ENCODE assay signal across 15 cellular contexts in the genomic region with DNA sequence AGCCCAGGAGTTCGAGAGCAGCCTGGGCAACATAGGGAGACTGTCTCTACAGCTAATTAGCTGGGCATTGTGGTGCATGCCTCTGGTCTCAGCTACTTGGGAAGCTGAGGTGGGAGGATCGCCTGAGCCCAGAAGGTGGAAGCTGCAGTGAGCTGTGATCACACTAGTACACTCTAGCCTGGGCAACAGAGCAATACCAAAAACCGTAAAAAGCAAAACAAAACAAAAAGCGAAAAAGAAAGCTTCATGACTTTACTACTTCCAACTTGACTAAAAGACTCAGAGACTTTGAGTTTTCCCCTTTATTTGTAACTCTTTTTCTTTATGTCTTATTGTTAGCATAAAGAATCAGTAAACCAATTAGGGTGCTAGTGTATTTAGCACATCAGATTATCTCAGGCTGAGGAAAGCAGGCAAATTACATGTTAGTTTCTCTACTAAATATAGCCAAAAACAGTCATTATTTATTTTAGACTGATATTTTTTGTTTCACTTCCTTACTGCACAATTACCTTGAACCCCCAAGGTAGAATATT. TPM values are rescaled to one million over a fixed set of nuclear protein-coding genes. Genes with fewer than 3 reads are reported as not detected.
DNase-seq lines count a peak whose midpoint lies in the region; ATAC-seq and TF ChIP-seq lines count a peak whose summit lies in the region.
"Had no signal": no experiment of that assay in that cellular context is flagged by ENCODE, and none has a peak within 500 bp of the region (broad histone marks: within the 10 kb centered on the region; RNA-seq: fewer than 3 reads in every experiment).

No MANE protein-coding gene starts in this region.

- WGBS in lower leg skin, 2 donors, result 93 to 96% methylated on average over 4 of the region's 4 CpGs

- DNase-seq in activated B cell treated with CpG ODN at 0.5 μM for 24 hours (no peak), NOMO-1 treated with DMSO at 0.1 percent for 48 hours (lab: John Stamatoyannopoulos, UW; ENCODE audit: unreplicated experiment) (no peak), lower leg skin (ENCODE audit: low spot score in 2 of 2) (no peak), hypothalamus (lab: John Stamatoyannopoulos, UW) (no peak), COR-L47 (lab: John Stamatoyannopoulos, UW) (no peak)
- DNase-seq: activated naive CD4-positive, alpha-beta T cell treated with anti-CD3 and anti-CD28 coated beads, Interleukin-2, amount 10 ng/mL, durations not matched to agents 7 days and 5 days; cortex of kidney; HFFc6; NCI-H1105; PC-3; stimulated activated naive CD8-positive, alpha-beta T cell treated with anti-CD3 and anti-CD28 coated beads, Interleukin-15, amount 100 ng/mL, for 72 hours had no signal

- H3K27ac Mint-ChIP-seq in activated B cell treated with CpG ODN at 0.5 μM for 24 hours, result peak overlapping the region; percentile 87
- H3K27ac Mint-ChIP-seq: activated naive CD4-positive, alpha-beta T cell treated with anti-CD3 and anti-CD28 coated beads, Interleukin-2, amount 10 ng/mL, durations not matched to agents 7 days and 5 days; HFFc6; stimulated activated naive CD8-positive, alpha-beta T cell treated with anti-CD3 and anti-CD28 coated beads, Interleukin-15, amount 100 ng/mL, for 72 hours had no signal

- peaks cover 28% of the 10 kb centered on the region for H3K36me3 Mint-ChIP-seq in activated B cell treated with CpG ODN at 0.5 μM for 24 hours (ENCODE audit: low read depth)

- no peaks in the 10 kb centered on the region for H3K27me3 Mint-ChIP-seq in activated B cell treated with CpG ODN at 0.5 μM for 24 hours
- H3K27me3 Mint-ChIP-seq: activated naive CD4-positive, alpha-beta T cell treated with anti-CD3 and anti-CD28 coated beads, Interleukin-2, amount 10 ng/mL, durations not matched to agents 7 days and 5 days; stimulated activated naive CD8-positive, alpha-beta T cell treated with anti-CD3 and anti-CD28 coated beads, Interleukin-15, amount 100 ng/mL, for 72 hours had no signal

- peaks cover 46% of the 10 kb centered on the region for H3K4me1 Mint-ChIP-seq in activated B cell treated with CpG ODN at 0.5 μM for 24 hours

- peak overlapping the region; percentile 70 for H3K4me3 Mint-ChIP-seq in activated B cell treated with CpG ODN at 0.5 μM for 24 hours
- H3K4me3 Mint-ChIP-seq: activated naive CD4-positive, alpha-beta T cell treated with anti-CD3 and anti-CD28 coated beads, Interleukin-2, amount 10 ng/mL, durations not matched to agents 7 days and 5 days; HFFc6; stimulated activated naive CD8-positive, alpha-beta T cell treated with anti-CD3 and anti-CD28 coated beads, Interleukin-15, amount 100 ng/mL, for 72 hours had no signal

- CTCF ChIA-PET in activated B cell treated with CpG ODN at 0.5 μM for 24 hours (lab: Charles Lee), result interaction anchor here (1.5 kb wide), 1 partner anchor 281 kb away, joined by 5 read pairs; a partner anchor contains a TSS

- TF ChIP-seq CTCF in activated B cell treated with CpG ODN at 0.5 μM for 24 hours (IDR thresholded peaks at IDR 0.05), result no peak
- TF ChIP-seq CTCF in lower leg skin (IDR thresholded peaks at IDR 0.05), result no peak

- POLR2A ChIA-PET in activated B cell treated with CpG ODN at 0.5 μM for 24 hours (lab: Charles Lee), result no interaction called here

- TF ChIP-seq POLR2A in lower leg skin (IDR thresholded peaks at IDR 0.05), result no peak

- no peaks in the 10 kb centered on the region for H3K9me3 Mint-ChIP-seq in activated B cell treated with CpG ODN at 0.5 μM for 24 hours
- H3K9me3 Mint-ChIP-seq: activated naive CD4-positive, alpha-beta T cell treated with anti-CD3 and anti-CD28 coated beads, Interleukin-2, amount 10 ng/mL, durations not matched to agents 7 days and 5 days; HFFc6; stimulated activated naive CD8-positive, alpha-beta T cell treated with anti-CD3 and anti-CD28 coated beads, Interleukin-15, amount 100 ng/mL, for 72 hours had no signal

- H3K4me3 ChIP-seq in lower leg skin (ENCODE audit: low read depth, poor library complexity, severe bottlenecking), result no peak overlapping the region

- ATAC-seq in GM18858 (IDR thresholded peaks at IDR 0.05; ENCODE audit: unreplicated experiment), result peak; percentile 64
- peak; percentile 78 for ATAC-seq in GM21390 (IDR thresholded peaks at IDR 0.05; ENCODE audit: unreplicated experiment)
- ATAC-seq in HG03064 (IDR thresholded peaks at IDR 0.05; ENCODE audit: low read depth, unreplicated experiment), result peak; percentile 60
- peak; percentile 59 for ATAC-seq in activated B cell treated with CpG ODN at 0.5 μM for 24 hours (ENCODE audit: low read depth)
- ATAC-seq: PC-3; stimulated activated naive CD8-positive, alpha-beta T cell treated with anti-CD3 and anti-CD28 coated beads, Interleukin-15, amount 100 ng/mL, for 72 hours had no signal

- intact Hi-C loops in activated B cell treated with CpG ODN at 0.5 μM for 24 hours (cut with micrococcal nuclease), result no loop called here
- intact Hi-C loops in lower leg skin (cut with DNase I; ENCODE audit: low total_unique reads), result no loop called here

RNA-seq across cellular contexts. Expression of a gene that starts 5.4 kb away (rescaled TPM):
- total RNA-seq in activated B cell treated with CpG ODN at 0.5 μM for 24 hours, result 25.9 and 30.6 TPM in 2 replicates
- 10 to 100 TPM in 3 of 4 donors, 1 to 10 TPM in 1; 9.0 to 21.2 (median 12.9) TPM for total RNA-seq in lower leg skin

RNA-seq across cellular contexts. Expression of a gene that starts 5.7 kb away (rescaled TPM):
- 38.6 and 39.3 TPM in 2 replicates for total RNA-seq in activated B cell treated with CpG ODN at 0.5 μM for 24 hours
- total RNA-seq in lower leg skin, result 10 to 100 TPM; 10.5 to 19.1 (median 15.0) TPM

RNA-seq across cellular contexts. Expression of a gene that starts 5.7 kb away (rescaled TPM):
- total RNA-seq in activated B cell treated with CpG ODN at 0.5 μM for 24 hours (44.7 and 45.4 TPM in 2 replicates), lower leg skin (10 to 100 TPM; 26.8 to 48.1 (median 31.2) TPM)

RNA-seq across cellular contexts. Expression of a gene that starts 39.9 kb away (rescaled TPM):
- total RNA-seq in activated B cell treated with CpG ODN at 0.5 μM for 24 hours (1.2 and 1.6 TPM in 2 replicates), lower leg skin (10 to 100 TPM; 16.7 to 24.4 (median 18.8) TPM)
- total RNA-seq: myocyte had no signal

RNA-seq across cellular contexts. Expression of a gene that starts 42.4 kb away (rescaled TPM):
- 7.9 and 8.1 TPM in 2 replicates for total RNA-seq in activated B cell treated with CpG ODN at 0.5 μM for 24 hours
- total RNA-seq in lower leg skin, result 1 to 10 TPM; 4.1 to 6.0 (median 5.5) TPM
